In genomic region chrX:140038842-140039241, GRCh38 we compare ENCODE assay signal across 32 cellular contexts.
"Had no signal": no experiment of that assay in that cellular context is flagged by ENCODE, and none has a peak within 500 bp of the region (broad histone marks: within the 10 kb centered on the region; RNA-seq: fewer than 3 reads in every experiment).

No MANE protein-coding gene starts in this region.

- H3K27ac ChIP-seq: adrenal gland, ascending aorta, body of pancreas, brain microvascular endothelial cell, breast epithelium, cardiac muscle cell had no signal

- H3K36me3 ChIP-seq: adrenal gland, ascending aorta, brain microvascular endothelial cell, breast epithelium, cardiac muscle cell had no signal

- H3K4me1 ChIP-seq: adrenal gland, ascending aorta, body of pancreas, breast epithelium had no signal

- DNase-seq: activated effector memory CD4-positive, alpha-beta T cell treated with anti-CD3 and anti-CD28 coated beads, Interleukin-2, amount 50 U/mL, for 16 hours; activated effector memory CD4-positive, alpha-beta T cell treated with Interleukin-2 at 50 U/mL for 16 hours; activated gamma-delta T cell; activated gamma-delta T cell treated with Interleukin-2 at 50 U/mL for 16 hours; activated naive CD4-positive, alpha-beta T cell; activated naive CD4-positive, alpha-beta T cell treated with anti-CD3 and anti-CD28 coated beads for 36 hours; activated naive CD4-positive, alpha-beta T cell treated with anti-CD3 and anti-CD28 coated beads, Interleukin-2, amount 10 ng/mL, durations not matched to agents 7 days and 5 days; activated naive CD4-positive, alpha-beta T cell treated with anti-CD3 and anti-CD28 coated beads, Interleukin-2, amount 50 U/mL, for 16 hours; activated naive CD4-positive, alpha-beta T cell treated with Interleukin-2 at 50 U/mL for 16 hours; activated naive CD8-positive, alpha-beta T cell treated with anti-CD3 and anti-CD28 coated beads for 36 hours; activated naive CD8-positive, alpha-beta T cell treated with anti-CD3 and anti-CD28 coated beads, Interleukin-2, amount 10 ng/mL, durations not matched to agents 7 days and 5 days; activated naive CD8-positive, alpha-beta T cell treated with anti-CD3 and anti-CD28 coated beads, Interleukin-2, amount 50 U/mL, for 24 hours; activated T-cell treated with anti-CD3 and anti-CD28 coated beads, Interleukin-2, amount 50 U/mL, for 1 hour; activated T-cell treated with anti-CD3 and anti-CD28 coated beads, Interleukin-2, amount 50 U/mL, for 24 hours; activated T-cell treated with anti-CD3 and anti-CD28 coated beads, Interleukin-2, amount 50 U/mL, for 4 hours; activated T-cell treated with anti-CD3 and anti-CD28 coated beads, Interleukin-2, amount 50 U/mL, for 48 hours; activated T-cell treated with anti-CD3 and anti-CD28 coated beads, Interleukin-2, amount 50 U/mL, for 72 hours; adrenal gland; amniotic stem cell; amygdala; anterior cingulate cortex; aorta; body of pancreas; brain microvascular endothelial cell; caudate nucleus; central memory CD4-positive, alpha-beta T cell; cerebellar nuclear complex had no signal

- H3K4me3 ChIP-seq: adrenal gland, ascending aorta, body of pancreas, breast epithelium, cardiac muscle cell had no signal

- H3K9me3 ChIP-seq: adrenal gland, body of pancreas had no signal

- ATAC-seq: activated naive CD4-positive, alpha-beta T cell treated with anti-CD3 and anti-CD28 coated beads, Interleukin-2, amount 50 U/mL, for 72 hours; activated naive CD8-positive, alpha-beta T cell treated with anti-CD3 and anti-CD28 coated beads, Interleukin-2, amount 50 U/mL, for 24 hours; activated T-cell treated with anti-CD3 and anti-CD28 coated beads, Interleukin-2, amount 50 U/mL, for 4 hours; activated T-cell treated with anti-CD3 and anti-CD28 coated beads, Interleukin-2, amount 50 U/mL, for 72 hours; activated T-helper 17 cell treated with anti-CD3 and anti-CD28 coated beads, Interleukin-2, amount 50 U/mL, for 72 hours; body of pancreas had no signal

- H3K27me3 ChIP-seq: ascending aorta, body of pancreas, brain microvascular endothelial cell, cardiac muscle cell had no signal
